20 cellular contexts compared by ENCODE assay signal in the genomic region with DNA sequence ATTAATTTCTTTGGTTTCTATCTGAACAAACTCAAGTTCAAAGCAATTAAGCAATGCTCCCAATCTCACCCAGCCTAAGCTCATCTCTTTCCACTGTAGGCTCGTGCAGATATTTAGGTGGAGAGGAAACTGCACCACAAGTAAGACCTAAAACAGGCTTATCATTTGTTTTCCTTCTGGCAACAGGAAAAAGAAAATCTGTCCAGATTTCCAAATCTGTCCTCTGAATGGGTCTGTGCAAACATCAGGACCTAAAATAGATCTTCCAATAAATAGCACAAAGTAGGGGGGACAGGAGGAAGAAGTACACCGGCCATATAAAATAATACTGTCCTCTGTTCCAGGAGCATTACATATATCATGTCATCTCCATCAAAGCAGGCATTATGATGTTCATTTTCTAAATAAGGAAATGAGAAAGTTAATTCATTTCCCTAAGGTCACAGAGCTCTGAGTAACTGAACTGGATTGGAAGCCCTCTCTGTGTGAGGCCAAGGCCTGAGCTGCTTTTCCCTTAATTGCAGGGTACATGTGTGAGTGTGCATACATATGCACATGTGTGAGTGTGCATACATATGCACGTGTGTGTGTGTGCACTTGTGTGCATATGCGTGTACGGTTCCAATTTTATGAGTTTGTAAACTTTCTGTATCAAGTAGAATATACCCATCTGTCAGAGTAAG.
DNase-seq lines count a peak whose midpoint lies in the region; ATAC-seq and TF ChIP-seq lines count a peak whose summit lies in the region.
"Had no signal": no experiment of that assay in that cellular context is flagged by ENCODE, and none has a peak within 500 bp of the region (broad histone marks: within the 10 kb centered on the region; RNA-seq: fewer than 3 reads in every experiment).

No MANE protein-coding gene starts in this region.

- H3K36me3 ChIP-seq in DND-41 (ENCODE audit: insufficient read depth, low read length) (no peaks in the 10 kb centered on the region), sigmoid colon (no peaks in the 10 kb centered on the region), tibial nerve (no peaks in the 10 kb centered on the region)
- H3K36me3 ChIP-seq: heart right ventricle, SJSA1, WERI-Rb-1 had no signal

- H3K9me3 ChIP-seq in DND-41 (ENCODE audit: insufficient read depth, low read length, severe bottlenecking) = no peaks in the 10 kb centered on the region
- no peaks in the 10 kb centered on the region for H3K9me3 ChIP-seq in sigmoid colon
- no peaks in the 10 kb centered on the region for H3K9me3 ChIP-seq in tibial nerve
- H3K9me3 ChIP-seq: heart right ventricle, SJSA1 had no signal

- ATAC-seq in DND-41 (ENCODE audit: insufficient read depth, low read depth) (no peak), GM18909 (IDR thresholded peaks at IDR 0.05; ENCODE audit: poor library complexity, unreplicated experiment) (no peak), left ventricle myocardium superior (no peak)

- no peaks in the 10 kb centered on the region for H3K27me3 ChIP-seq in DND-41 (ENCODE audit: insufficient read depth, low read length, poor library complexity)
- H3K27me3 ChIP-seq in sigmoid colon = no peaks in the 10 kb centered on the region
- H3K27me3 ChIP-seq in tibial nerve = no peaks in the 10 kb centered on the region
- H3K27me3 ChIP-seq: heart right ventricle, SJSA1 had no signal

- 57 to 74% methylated on average over 5 of the region's 5 CpGs for WGBS in sigmoid colon, 2 donors
- WGBS in tibial nerve, 2 donors = 49 to 53% methylated on average over 5 of the region's 5 CpGs

- H3K4me1 ChIP-seq in DND-41 (ENCODE audit: insufficient read depth, low read length) (no peaks in the 10 kb centered on the region), sigmoid colon (peaks cover 0 to 27% (median 11%) of the 10 kb centered on the region in 4 donors), tibial nerve (peaks cover 0 to 30% (median 3%) of the 10 kb centered on the region in 4 donors)
- H3K4me1 ChIP-seq: SJSA1 had no signal

- no peak for DNase-seq in DND-41
- peak; percentile 36 for DNase-seq in RPMI7951 (ENCODE audit: low read depth)
- DNase-seq in fibroblast of mammary gland (ENCODE audit: low read depth) = peak; percentile 64
- DNase-seq in sigmoid colon = peak; percentile 2
- no peak for DNase-seq in tibial nerve (ENCODE audit: low spot score in 2 of 2)
- DNase-seq in GM13976 (ENCODE audit: low spot score) = no peak
- DNase-seq in left ventricle myocardium superior = no peak
- DNase-seq: activated CD4-positive, alpha-beta T cell treated with anti-CD3 and anti-CD28 coated beads, Interleukin-2, amount 50 U/mL, for 1 hour; CD4-positive, alpha-beta T cell; dermis blood vessel endothelial cell; heart right ventricle; left cardiac atrium; NCI-H510A; stimulated activated CD4-positive, alpha-beta T cell treated with anti-CD3 and anti-CD28 coated beads, Interleukin-4, amount 100 ng/mL, for 4 hours; stimulated activated naive CD4-positive, alpha-beta T cell treated with Interleukin-2 at 50 U/mL for 16 hours; T-helper 2 cell; WERI-Rb-1 had no signal

- H3K4me3 ChIP-seq in DND-41 (ENCODE audit: low read depth in 1 of 2, low read length in 2 of 2) (no peak overlapping the region), fibroblast of mammary gland (ENCODE audit: control insufficient read depth, low read depth, low read length) (no peak overlapping the region), sigmoid colon (no peak overlapping the region), tibial nerve (no peak overlapping the region)
- H3K4me3 ChIP-seq: heart right ventricle, SJSA1 had no signal

- H3K9ac ChIP-seq in DND-41 (ENCODE audit: low read depth, low read length) = no peak overlapping the region
- H3K9ac ChIP-seq: KMS-11 had no signal

- no peaks in the 10 kb centered on the region for H3K79me2 ChIP-seq in DND-41 (ENCODE audit: insufficient read depth, low read length)

- in situ Hi-C loops in GM13976 (cut with MboI; ENCODE audit: low sequenced_read_pairs, unreplicated experiment) = no loop called here

- intact Hi-C loops in sigmoid colon (cut with DNase I) = no loop called here
- intact Hi-C loops in left ventricle myocardium superior (cut with micrococcal nuclease) = no loop called here

- H3K4me2 ChIP-seq in DND-41 (ENCODE audit: insufficient read depth, low read length) = no peak overlapping the region
- H3K4me2 ChIP-seq: KMS-11 had no signal

- H2AFZ ChIP-seq in DND-41 (ENCODE audit: low read depth, low read length) = 0 out of 2 replicates have a peak overlapping the region, but pooled peaks have one; percentile 27

- TF ChIP-seq POLR2A in sigmoid colon (IDR thresholded peaks at IDR 0.05) (no peak), tibial nerve (IDR thresholded peaks at IDR 0.05) (no peak)

- TF ChIP-seq EP300 in sigmoid colon (IDR thresholded peaks at IDR 0.05) = no peak
- no peak for TF ChIP-seq EP300 in tibial nerve (IDR thresholded peaks at IDR 0.05)

- H4K20me1 ChIP-seq in DND-41 (ENCODE audit: insufficient read depth, low read length) = no peaks in the 10 kb centered on the region

- H3K27ac ChIP-seq in DND-41 (ENCODE audit: low read length) (no peak overlapping the region), sigmoid colon (no peak overlapping the region), tibial nerve (peak overlapping the region in 1 of 4 donors; percentile 54)
- H3K27ac ChIP-seq: heart right ventricle, KMS-11, SJSA1, WERI-Rb-1 had no signal

- TF ChIP-seq CTCF in DND-41 (IDR thresholded peaks at IDR 0.05; ENCODE audit: borderline replicate concordance, extremely low read depth, low read length, poor library complexity, severe bottlenecking) = no peak
- no peak for TF ChIP-seq CTCF in fibroblast of mammary gland (conservative IDR thresholded peaks at IDR 0.05; ENCODE audit: control insufficient read depth, insufficient read depth, low read depth, low read length)
- TF ChIP-seq CTCF in sigmoid colon (IDR thresholded peaks at IDR 0.05) = no peak
- TF ChIP-seq CTCF in tibial nerve (IDR thresholded peaks at IDR 0.05) = no peak
- no peak for TF ChIP-seq CTCF in GM13976 (IDR thresholded peaks at IDR 0.05; ENCODE audit: borderline replicate concordance, control extremely low read depth, extremely low read depth, insufficient read depth, missing control alignments)

Comparison
In these comparisons a context has a peak if more than half of its experiments do, and no peak if none do; other contexts are left out.
1. DNase-seq: peak in RPMI7951 (single experiment), fibroblast of mammary gland (single experiment) and sigmoid colon (single experiment); none in DND-41 (single experiment), tibial nerve (0 of 2), GM13976 (single experiment) and left ventricle myocardium superior (single experiment).